Comparison of ENCODE assay signal across 25 cellular contexts in the genomic region with DNA sequence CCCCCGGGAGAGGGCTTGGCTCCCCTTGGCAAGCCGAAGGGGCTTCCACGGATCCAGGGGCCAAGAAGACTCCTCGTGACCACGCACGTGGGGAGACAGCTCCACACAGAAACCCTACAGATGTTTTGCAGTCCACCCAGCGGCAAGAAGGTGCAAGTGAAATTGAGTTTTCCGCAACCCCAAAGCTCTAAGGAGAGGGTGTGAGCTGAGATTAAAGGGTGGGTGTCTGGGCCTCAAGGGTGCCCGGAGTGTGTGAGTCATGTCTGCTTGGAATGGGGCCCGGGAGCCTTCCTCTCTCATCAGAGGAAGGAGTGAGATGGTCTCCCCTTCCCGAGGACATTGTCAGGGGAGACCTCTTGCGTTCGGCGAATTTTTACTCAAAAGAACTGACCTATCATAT.
"Had no signal": no experiment of that assay in that cellular context is flagged by ENCODE, and none has a peak within 500 bp of the region (broad histone marks: within the 10 kb centered on the region; RNA-seq: fewer than 3 reads in every experiment).

No MANE protein-coding gene starts in this region.

- H3K27ac ChIP-seq: breast epithelium, heart right ventricle, right atrium auricular region, stomach, tibial artery, WERI-Rb-1 had no signal

- H3K4me3 ChIP-seq: breast epithelium, heart right ventricle, right atrium auricular region, stomach, tibial artery had no signal

- H3K27me3 ChIP-seq: right atrium auricular region had no signal

- H3K4me3 Mint-ChIP-seq: activated CD8-positive, alpha-beta T cell treated with anti-CD3 and anti-CD28 coated beads for 36 hours; activated naive CD4-positive, alpha-beta T cell treated with anti-CD3 and anti-CD28 coated beads, Interleukin-2, amount 50 U/mL, for 24 hours; activated naive CD8-positive, alpha-beta T cell treated with anti-CD3 and anti-CD28 coated beads, Interleukin-2, amount 50 U/mL, for 24 hours; activated T-cell treated with anti-CD3 and anti-CD28 coated beads, Interleukin-2, amount 50 U/mL, for 4 hours; activated T-helper 17 cell treated with anti-CD3 and anti-CD28 coated beads, Interleukin-2, amount 50 U/mL, for 72 hours; central memory CD8-positive, alpha-beta T cell; effector memory CD8-positive, alpha-beta T cell; naive thymus-derived CD4-positive, alpha-beta T cell; stimulated activated naive B cell treated with anti-CD40 and anti-IgM and Interleukin-4, amounts not matched to agents 10 μg/mL and 1 μg/mL and 100 μg/mL, for 72 hours; T-helper 17 cell had no signal

- H3K27ac Mint-ChIP-seq: activated CD8-positive, alpha-beta T cell treated with anti-CD3 and anti-CD28 coated beads for 36 hours; activated naive CD4-positive, alpha-beta T cell treated with anti-CD3 and anti-CD28 coated beads, Interleukin-2, amount 50 U/mL, for 24 hours; activated naive CD8-positive, alpha-beta T cell treated with anti-CD3 and anti-CD28 coated beads, Interleukin-2, amount 50 U/mL, for 24 hours; activated T-helper 17 cell treated with anti-CD3 and anti-CD28 coated beads, Interleukin-2, amount 50 U/mL, for 72 hours; effector memory CD8-positive, alpha-beta T cell; naive thymus-derived CD4-positive, alpha-beta T cell; stimulated activated naive B cell treated with anti-CD40 and anti-IgM and Interleukin-4, amounts not matched to agents 10 μg/mL and 1 μg/mL and 100 μg/mL, for 72 hours; T-helper 17 cell had no signal

- H3K27me3 Mint-ChIP-seq: activated CD8-positive, alpha-beta T cell treated with anti-CD3 and anti-CD28 coated beads for 36 hours; activated naive CD4-positive, alpha-beta T cell treated with anti-CD3 and anti-CD28 coated beads, Interleukin-2, amount 50 U/mL, for 24 hours; activated naive CD8-positive, alpha-beta T cell treated with anti-CD3 and anti-CD28 coated beads, Interleukin-2, amount 50 U/mL, for 24 hours had no signal

- H3K36me3 ChIP-seq: breast epithelium, heart right ventricle, right atrium auricular region, stomach, tibial artery, WERI-Rb-1 had no signal

- H3K9me3 ChIP-seq: breast epithelium, heart right ventricle, right atrium auricular region, stomach, tibial artery had no signal

- H3K36me3 Mint-ChIP-seq: activated naive CD4-positive, alpha-beta T cell treated with anti-CD3 and anti-CD28 coated beads, Interleukin-2, amount 50 U/mL, for 24 hours; naive thymus-derived CD4-positive, alpha-beta T cell; stimulated activated naive B cell treated with anti-CD40 and anti-IgM and Interleukin-4, amounts not matched to agents 10 μg/mL and 1 μg/mL and 100 μg/mL, for 72 hours had no signal

- H3K4me1 ChIP-seq: breast epithelium, heart right ventricle, right atrium auricular region, stomach, tibial artery had no signal

- ATAC-seq: activated CD4-positive, CD25-positive, alpha-beta regulatory T cell treated with anti-CD3 and anti-CD28 coated beads, Interleukin-2, amount 50 U/mL, for 24 hours; activated CD8-positive, alpha-beta T cell treated with anti-CD3 and anti-CD28 coated beads for 36 hours; activated naive CD8-positive, alpha-beta T cell treated with anti-CD3 and anti-CD28 coated beads, Interleukin-2, amount 50 U/mL, for 24 hours; activated T-cell treated with anti-CD3 and anti-CD28 coated beads, Interleukin-2, amount 50 U/mL, for 4 hours; activated T-helper 17 cell treated with anti-CD3 and anti-CD28 coated beads, Interleukin-2, amount 50 U/mL, for 72 hours; effector memory CD8-positive, alpha-beta T cell; naive thymus-derived CD4-positive, alpha-beta T cell; stimulated activated naive B cell treated with anti-CD40 and anti-IgM and Interleukin-4, amounts not matched to agents 10 μg/mL and 1 μg/mL and 100 μg/mL, for 72 hours; T-helper 17 cell had no signal

- H3K9me3 Mint-ChIP-seq: activated CD8-positive, alpha-beta T cell treated with anti-CD3 and anti-CD28 coated beads for 36 hours; activated naive CD4-positive, alpha-beta T cell treated with anti-CD3 and anti-CD28 coated beads, Interleukin-2, amount 50 U/mL, for 24 hours; activated naive CD8-positive, alpha-beta T cell treated with anti-CD3 and anti-CD28 coated beads, Interleukin-2, amount 50 U/mL, for 24 hours; activated T-cell treated with anti-CD3 and anti-CD28 coated beads, Interleukin-2, amount 50 U/mL, for 4 hours; activated T-helper 17 cell treated with anti-CD3 and anti-CD28 coated beads, Interleukin-2, amount 50 U/mL, for 72 hours; central memory CD8-positive, alpha-beta T cell; effector memory CD8-positive, alpha-beta T cell had no signal

- H3K4me1 Mint-ChIP-seq: activated naive CD4-positive, alpha-beta T cell treated with anti-CD3 and anti-CD28 coated beads, Interleukin-2, amount 50 U/mL, for 24 hours; activated naive CD8-positive, alpha-beta T cell treated with anti-CD3 and anti-CD28 coated beads, Interleukin-2, amount 50 U/mL, for 24 hours; activated T-helper 17 cell treated with anti-CD3 and anti-CD28 coated beads, Interleukin-2, amount 50 U/mL, for 72 hours; central memory CD8-positive, alpha-beta T cell; naive thymus-derived CD4-positive, alpha-beta T cell; stimulated activated naive B cell treated with anti-CD40 and anti-IgM and Interleukin-4, amounts not matched to agents 10 μg/mL and 1 μg/mL and 100 μg/mL, for 72 hours; T-helper 17 cell had no signal

- DNase-seq: activated CD4-positive, alpha-beta T cell treated with anti-CD3 and anti-CD28 coated beads for 48 hours; activated CD8-positive, alpha-beta T cell treated with anti-CD3 and anti-CD28 coated beads for 36 hours; activated gamma-delta T cell treated with Interleukin-2 at 50 U/mL for 16 hours; activated naive CD8-positive, alpha-beta T cell treated with anti-CD3 and anti-CD28 coated beads, Interleukin-2, amount 50 U/mL, for 24 hours; activated T-cell treated with anti-CD3 and anti-CD28 coated beads, Interleukin-2, amount 50 U/mL, for 4 hours; effector memory CD8-positive, alpha-beta T cell; erythroblast; foreskin fibroblast; heart right ventricle; midbrain; naive thymus-derived CD4-positive, alpha-beta T cell; stimulated activated CD4-positive, alpha-beta T cell treated with anti-CD3 and anti-CD28 coated beads, Interleukin-15, amount 100 ng/mL, for 24 hours; stimulated activated CD4-positive, alpha-beta T cell treated with anti-CD3 and anti-CD28 coated beads, Interleukin-2, amount 100 ng/mL, for 24 hours; stimulated activated naive B cell treated with anti-CD40 and anti-IgM and Interleukin-4, amounts not matched to agents 10 μg/mL and 1 μg/mL and 100 μg/mL, for 72 hours; stomach; T-helper 17 cell; T1000; tibial artery; WERI-Rb-1 had no signal
